In genomic region chr6:36897629-36898028, GRCh38 we compare ENCODE assay signal across 11 cellular contexts. TPM values are rescaled to one million over a fixed set of nuclear protein-coding genes. Genes with fewer than 3 reads are reported as not detected.
DNase-seq lines count a peak whose midpoint lies in the region; ATAC-seq and TF ChIP-seq lines count a peak whose summit lies in the region.
"Had no signal": no experiment of that assay in that cellular context is flagged by ENCODE, and none has a peak within 500 bp of the region (broad histone marks: within the 10 kb centered on the region; RNA-seq: fewer than 3 reads in every experiment).

No MANE protein-coding gene starts in this region.

- H3K4me3 ChIP-seq in GM06990 (replicated peaks; ENCODE audit: low read depth, low read length): no peak overlapping the region
- no peak overlapping the region for H3K4me3 ChIP-seq in naive thymus-derived CD4-positive, alpha-beta T cell (ENCODE audit: low read length)
- no peak overlapping the region for H3K4me3 ChIP-seq in ascending aorta

- H3K27ac Mint-ChIP-seq in chondrocyte (ENCODE audit: unreplicated experiment): no peak overlapping the region
- H3K27ac Mint-ChIP-seq in naive thymus-derived CD4-positive, alpha-beta T cell: peak overlapping the region in 3 of 9 donors; percentile 54 to 76 (median 62)

- ATAC-seq in naive thymus-derived CD4-positive, alpha-beta T cell: peak; percentile 59

- H3K36me3 ChIP-seq in GM06990 (ENCODE audit: control insufficient read depth, insufficient read depth, low read length) (no peaks in the 10 kb centered on the region), ascending aorta (peaks cover 36 to 61% of the 10 kb centered on the region in 2 donors)
- peaks cover 7 to 29% (median 9%) of the 10 kb centered on the region in 3 experiments for H3K36me3 ChIP-seq in naive thymus-derived CD4-positive, alpha-beta T cell (ENCODE audit: control insufficient read depth in 2 of 3, insufficient read depth in 3 of 3, low read length in 3 of 3)

- no peak overlapping the region for H3K27ac ChIP-seq in naive thymus-derived CD4-positive, alpha-beta T cell (ENCODE audit: low read depth, low read length)
- H3K27ac ChIP-seq in ascending aorta: no peak overlapping the region

- H3K27me3 ChIP-seq in GM06990 (replicated peaks; ENCODE audit: control insufficient read depth, insufficient read depth, low read length) (no peaks in the 10 kb centered on the region), ascending aorta (no peaks in the 10 kb centered on the region)
- no peaks in the 10 kb centered on the region for H3K27me3 ChIP-seq in naive thymus-derived CD4-positive, alpha-beta T cell (ENCODE audit: control insufficient read depth in 2 of 2, insufficient read depth in 2 of 2, low read length in 2 of 2)

- no peaks in the 10 kb centered on the region for H3K4me1 ChIP-seq in naive thymus-derived CD4-positive, alpha-beta T cell (ENCODE audit: control insufficient read depth in 2 of 2, insufficient read depth in 2 of 2, low read length in 2 of 2)
- H3K4me1 ChIP-seq in ascending aorta: no peaks in the 10 kb centered on the region

- POLR2A ChIA-PET in naive thymus-derived CD4-positive, alpha-beta T cell (lab: Charles Lee): no interaction called here

- intact Hi-C loops in naive thymus-derived CD4-positive, alpha-beta T cell (cut with micrococcal nuclease): loop anchor here (1.0 kb wide), 2 partner anchors 82 to 121 kb away; no protein-coding TSS in a partner anchor
- intact Hi-C loops in ascending aorta (cut with DNase I): no loop called here

- CTCF ChIA-PET in naive thymus-derived CD4-positive, alpha-beta T cell (lab: Charles Lee): interaction anchor here (1.0 kb wide), 1 partner anchor 12 kb away, joined by 3 read pairs; the partner anchor contains the start of gene C6orf89

- H3K36me3 Mint-ChIP-seq in chondrocyte (ENCODE audit: low read depth): peaks cover 12% of the 10 kb centered on the region
- H3K36me3 Mint-ChIP-seq in naive thymus-derived CD4-positive, alpha-beta T cell: peaks cover 7 to 46% (median 23%) of the 10 kb centered on the region in 5 donors

- H3K9me3 Mint-ChIP-seq in chondrocyte (ENCODE audit: low read depth): no peaks in the 10 kb centered on the region
- H3K9me3 Mint-ChIP-seq in naive thymus-derived CD4-positive, alpha-beta T cell: no peaks in the 10 kb centered on the region

- H3K27me3 Mint-ChIP-seq in chondrocyte (ENCODE audit: low read depth): no peaks in the 10 kb centered on the region
- H3K27me3 Mint-ChIP-seq in naive thymus-derived CD4-positive, alpha-beta T cell: no peaks in the 10 kb centered on the region

- TF ChIP-seq CTCF in GM06990 (IDR thresholded peaks at IDR 0.05; ENCODE audit: insufficient read depth, low read length, poor library complexity, severe bottlenecking) (peak; percentile 25), chondrocyte (IDR thresholded peaks at IDR 0.05) (peak; percentile 70), ascending aorta (IDR thresholded peaks at IDR 0.05) (no peak)

- no peaks in the 10 kb centered on the region for H3K4me1 Mint-ChIP-seq in chondrocyte (ENCODE audit: low read depth)
- H3K4me1 Mint-ChIP-seq in naive thymus-derived CD4-positive, alpha-beta T cell: peaks cover 0 to 29% (median 10%) of the 10 kb centered on the region in 7 donors

- no peaks in the 10 kb centered on the region for H3K9me3 ChIP-seq in naive thymus-derived CD4-positive, alpha-beta T cell (ENCODE audit: control insufficient read depth in 2 of 3, low read length in 3 of 3)
- H3K9me3 ChIP-seq in ascending aorta: no peaks in the 10 kb centered on the region

- H3K4me3 Mint-ChIP-seq in chondrocyte (ENCODE audit: unreplicated experiment): no peak overlapping the region
- no peak overlapping the region for H3K4me3 Mint-ChIP-seq in naive thymus-derived CD4-positive, alpha-beta T cell

- no peak for DNase-seq in GM06990 (ENCODE audit: extremely low read depth, insufficient read length)
- DNase-seq in NCI-H69 (lab: John Stamatoyannopoulos, UW): peak; percentile 22
- no peak for DNase-seq in chondrocyte (ENCODE audit: low spot score)
- DNase-seq in naive thymus-derived CD4-positive, alpha-beta T cell: peak in 5 of 9 donors; percentile 9 to 37 (median 21)
- DNase-seq in HuH-7.5 (ENCODE audit: low spot score): no peak
- DNase-seq in ascending aorta (ENCODE audit: low spot score in 2 of 2): no peak
- no peak for DNase-seq in NCI-H748 treated with DMSO at 0.1 percent for 48 hours (lab: John Stamatoyannopoulos, UW)
- DNase-seq: effector CD8-positive, alpha-beta T cell; islet precursor cell; NCI-H510A treated with DMSO at 0.1 percent for 48 hours; T1000 had no signal

RNA-seq across cellular contexts. Expression of gene C6orf89, which starts 11.9 kb away (rescaled TPM):
- total RNA-seq in chondrocyte (56.1 to 76.9 TPM (median 57.4 TPM) in 3 replicates), ascending aorta (21.6 TPM)
- total RNA-seq in naive thymus-derived CD4-positive, alpha-beta T cell: 10 to 100 TPM; 34.6 to 48.2 (median 47.7) TPM
- 10 to 100 TPM; 40.3 to 40.4 TPM for polyA plus RNA-seq in naive thymus-derived CD4-positive, alpha-beta T cell

RNA-seq across cellular contexts. Expression of gene PPIL1, which starts 23.0 kb away (rescaled TPM):
- 25.0 to 33.5 TPM (median 25.6 TPM) in 3 replicates for total RNA-seq in chondrocyte
- total RNA-seq in naive thymus-derived CD4-positive, alpha-beta T cell: 10 to 100 TPM in 3 of 5 experiments, 1 to 10 TPM in 2; 3.5 to 34.7 (median 10.3) TPM
- polyA plus RNA-seq in naive thymus-derived CD4-positive, alpha-beta T cell: 10 to 100 TPM; 21.5 to 22.5 TPM
- total RNA-seq in ascending aorta: 24.2 TPM

RNA-seq across cellular contexts. Expression of gene PI16, which starts 56.9 kb away (rescaled TPM):
- total RNA-seq in chondrocyte (0.15 TPM in 1 of 3 replicates, not detected in the others), ascending aorta (33.5 TPM)
- total RNA-seq in naive thymus-derived CD4-positive, alpha-beta T cell: 1 to 10 TPM; 1.2 to 7.5 (median 1.6) TPM
- polyA plus RNA-seq in naive thymus-derived CD4-positive, alpha-beta T cell: 10 to 100 TPM in 1 of 2 donors, 1 to 10 TPM in 1; 2.4 to 10.6 TPM

RNA-seq across cellular contexts. Expression of gene CPNE5, which starts 58.4 kb away (rescaled TPM):
- 0.18 TPM in 1 of 3 replicates, not detected in the others for total RNA-seq in chondrocyte
- 1 to 10 TPM in 3 of 5 experiments, under 1 TPM in 1, not detected in 1; 0.27 to 5.1 (median 2.4) TPM for total RNA-seq in naive thymus-derived CD4-positive, alpha-beta T cell
- under 1 TPM; 0.09 to 0.52 TPM for polyA plus RNA-seq in naive thymus-derived CD4-positive, alpha-beta T cell
- 1.3 TPM for total RNA-seq in ascending aorta

Comparison
In these comparisons a context has a peak if more than half of its experiments do, and no peak if none do; other contexts are left out.
1. DNase-seq: peak in NCI-H69 (single experiment) and naive thymus-derived CD4-positive, alpha-beta T cell (5 of 9); none in GM06990 (single experiment), chondrocyte (single experiment), HuH-7.5 (single experiment), ascending aorta (0 of 2) and NCI-H748 treated with DMSO at 0.1 percent for 48 hours (single experiment).
2. CTCF ChIP-seq: peak in GM06990 (single experiment) and chondrocyte (single experiment); none in ascending aorta (0 of 3).